Comparison of ENCODE assay signal across 1 cellular context in genomic region chr12:64790166-64790565, GRCh38.
TF ChIP-seq lines count a peak whose summit lies in the region.

No MANE protein-coding gene starts in this region.

TF ChIP-seq in GM23338, 12 proteins besides CTCF, POLR2A, EP300 and RAD21 (continued from another document):
- no peak for TF ChIP-seq ZNF462 (CRISPR knock-in tag; IDR thresholded peaks at IDR 0.05)
TF ChIP-seq in GM23338: peak in this region for 0.
